In the genomic region with DNA sequence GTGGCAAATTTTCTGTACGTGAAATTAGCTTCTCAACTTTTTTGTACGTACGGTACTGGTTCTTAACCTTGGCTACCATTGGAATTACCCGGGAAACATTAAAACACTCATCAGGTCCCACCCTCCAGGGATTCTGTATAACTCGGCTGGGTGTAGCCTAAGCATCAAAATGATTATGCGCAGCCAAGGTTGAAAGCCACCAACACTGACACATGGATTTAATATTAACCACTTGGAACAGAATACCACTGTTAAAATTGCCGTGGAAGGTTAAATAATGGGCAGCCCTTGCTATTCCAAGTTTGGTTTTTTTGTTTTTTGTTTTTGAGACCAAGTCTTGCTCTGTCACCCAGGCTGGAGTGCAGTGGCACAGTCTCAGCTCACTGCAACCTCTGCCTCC, we compare ENCODE assay signal across 20 cellular contexts. TPM values are rescaled to one million over a fixed set of nuclear protein-coding genes. Genes with fewer than 3 reads are reported as not detected.
DNase-seq lines count a peak whose midpoint lies in the region; ATAC-seq and TF ChIP-seq lines count a peak whose summit lies in the region.
"Had no signal": no experiment of that assay in that cellular context is flagged by ENCODE, and none has a peak within 500 bp of the region (broad histone marks: within the 10 kb centered on the region; RNA-seq: fewer than 3 reads in every experiment).

No MANE protein-coding gene starts in this region.

- H3K27me3 ChIP-seq in SK-N-SH (ENCODE audit: insufficient read depth) (no peaks in the 10 kb centered on the region), Panc1 (ENCODE audit: control insufficient read depth, insufficient read depth, low read length) (no peaks in the 10 kb centered on the region), neutrophil (no peaks in the 10 kb centered on the region), Karpas-422 (ENCODE audit: low read length) (no peaks in the 10 kb centered on the region)
- H3K27me3 ChIP-seq: sigmoid colon had no signal

- H3K36me3 ChIP-seq in SK-N-SH (replicated peaks in 1 of 2; ENCODE audit: control insufficient read depth in 1 of 2, insufficient read depth in 2 of 2, low read length in 1 of 2) (peaks cover 35 to 49% of the 10 kb centered on the region in 2 experiments), Panc1 (ENCODE audit: control insufficient read depth, insufficient read depth, low read length) (peaks cover 23% of the 10 kb centered on the region), neutrophil (peaks cover 42% of the 10 kb centered on the region), Karpas-422 (ENCODE audit: insufficient read depth, low read length) (peaks cover 16% of the 10 kb centered on the region; the same call in 1 of the 2 replicates)

- H3K9ac ChIP-seq in SK-N-SH (no peak overlapping the region), Karpas-422 (ENCODE audit: low read length) (no peak overlapping the region)
- H3K9ac ChIP-seq: parathyroid adenoma had no signal

- H3K4me3 ChIP-seq in SK-N-SH (ENCODE audit: low read depth in 2 of 2, low read length in 1 of 2) (no peak overlapping the region), Panc1 (ENCODE audit: low read depth in 2 of 2, low read length in 2 of 2) (no peak overlapping the region), fibroblast of the aortic adventitia (ENCODE audit: low read depth, low read length) (no peak overlapping the region), neutrophil (ENCODE audit: low read depth in 1 of 2, low read length in 1 of 2) (no peak overlapping the region), Karpas-422 (ENCODE audit: low read length) (no peak overlapping the region)
- H3K4me3 ChIP-seq: sigmoid colon had no signal

- intact Hi-C loops in Panc1 (cut with micrococcal nuclease; ENCODE audit: unreplicated experiment) = no loop called here

- in situ Hi-C loops in Panc1 (cut with HindIII; ENCODE audit: low pct_unique_long_range_greater_than_20kb, low sequenced_read_pairs) = no loop called here

- no peak overlapping the region for H2AFZ ChIP-seq in SK-N-SH (ENCODE audit: low read depth)
- H2AFZ ChIP-seq in Karpas-422 (ENCODE audit: low read length) = no peak overlapping the region
- H2AFZ ChIP-seq: parathyroid adenoma had no signal

- no peak for TF ChIP-seq EP300 in SK-N-SH (IDR thresholded peaks at IDR 0.05; ENCODE audit: borderline replicate concordance in 1 of 2, low read depth in 1 of 2, low read length in 1 of 2)

- TF ChIP-seq CTCF in SK-N-SH (IDR thresholded peaks at IDR 0.05) (no peak), Panc1 (IDR thresholded peaks at IDR 0.05) (no peak), fibroblast of the aortic adventitia (IDR thresholded peaks at IDR 0.05; ENCODE audit: insufficient read depth, low read length) (no peak), neutrophil (IDR thresholded peaks at IDR 0.05) (no peak)

- TF ChIP-seq RAD21 in SK-N-SH (IDR thresholded peaks at IDR 0.05; ENCODE audit: low read length) = no peak

- 82% methylated on average over 7 of the region's 7 CpGs for WGBS in SK-N-SH (ENCODE audit: low lambda C conversion rate)

- POLR2A ChIA-PET in SK-N-SH (lab: Yijun Ruan, JAX) (no interaction called here), Panc1 (lab: Charles Lee) (no interaction called here)

- H3F3A ChIP-seq in SK-N-SH (replicated peaks; ENCODE audit: insufficient read depth) = peaks cover 79% of the 10 kb centered on the region

- H3K4me2 ChIP-seq in SK-N-SH (no peak overlapping the region), Karpas-422 (ENCODE audit: low read depth, low read length, poor library complexity, severe bottlenecking) (no peak overlapping the region)

- H3K79me2 ChIP-seq in SK-N-SH (ENCODE audit: insufficient read depth) = 0 out of 2 replicates have a peak, but pooled peaks cover under 1% of the 10 kb centered on the region
- H3K79me2 ChIP-seq in Karpas-422 (ENCODE audit: low read length) = no peaks in the 10 kb centered on the region
- H3K79me2 ChIP-seq: parathyroid adenoma had no signal

- CTCF ChIA-PET in SK-N-SH (lab: Yijun Ruan, JAX) = interaction anchor here (2.0 to 3.0 kb wide), 2 partner anchors 8 to 14 kb away, joined by 5 to 11 read pairs; no protein-coding TSS in a partner anchor
- CTCF ChIA-PET in Panc1 (lab: Charles Lee) = no interaction called here

- H3K9me3 ChIP-seq in SK-N-SH (no peaks in the 10 kb centered on the region), Panc1 (ENCODE audit: control insufficient read depth, insufficient read depth, low read depth, low read length) (no peaks in the 10 kb centered on the region), neutrophil (no peaks in the 10 kb centered on the region), Karpas-422 (ENCODE audit: low read length) (no peaks in the 10 kb centered on the region)
- H3K9me3 ChIP-seq: sigmoid colon had no signal

- peak overlapping the region; percentile 2 to 23; a peak in 2 of 4 replicates for H3K27ac ChIP-seq in SK-N-SH (ENCODE audit: low read depth in 2 of 2, low read length in 1 of 2)
- peak overlapping the region; percentile 8; the same call in 1 of the 2 replicates for H3K27ac ChIP-seq in Panc1 (ENCODE audit: low read length)
- H3K27ac ChIP-seq in neutrophil = peak overlapping the region; percentile 64
- H3K27ac ChIP-seq in Karpas-422 (ENCODE audit: low read length) = no peak overlapping the region
- H3K27ac ChIP-seq: HL-60, parathyroid adenoma had no signal

- BruUV-seq in Panc1 (replicated peaks; lab: Mats Ljungman, UMichigan) = no TSS peak

- no peaks in the 10 kb centered on the region for H4K20me1 ChIP-seq in SK-N-SH (ENCODE audit: insufficient read depth)
- peaks cover 6% of the 10 kb centered on the region; the same call in 1 of the 2 replicates for H4K20me1 ChIP-seq in Karpas-422 (ENCODE audit: insufficient read depth, low read depth, low read length)

- H3K9me2 ChIP-seq in SK-N-SH (no peaks in the 10 kb centered on the region), Karpas-422 (replicated peaks; ENCODE audit: insufficient read depth, low read length) (no peaks in the 10 kb centered on the region)

- no peak for ATAC-seq in SK-N-SH treated with all-trans-retinoic acid at 6 μM for 48 hours
- ATAC-seq in Panc1 = no peak

- H3K4me1 ChIP-seq in SK-N-SH (ENCODE audit: control insufficient read depth in 1 of 2, insufficient read depth in 2 of 2, low read depth in 1 of 2, low read length in 1 of 2) (peaks cover 5 to 9% of the 10 kb centered on the region in 2 experiments; a peak in 2 of 4 replicates), Panc1 (ENCODE audit: control insufficient read depth, insufficient read depth, low read length) (peaks cover 23% of the 10 kb centered on the region), neutrophil (ENCODE audit: control insufficient read depth in 1 of 2, insufficient read depth in 1 of 2, low read depth in 1 of 2, low read length in 1 of 2) (peaks cover 49 to 55% of the 10 kb centered on the region in 2 experiments), Karpas-422 (ENCODE audit: low read length) (peaks cover 21% of the 10 kb centered on the region)
- H3K4me1 ChIP-seq: parathyroid adenoma had no signal

- DNase-seq in SK-N-SH (no peak), Panc1 (ENCODE audit: low read depth, low spot score) (no peak), fibroblast of the aortic adventitia (ENCODE audit: low read depth) (peak; percentile 67), Karpas-422 (no peak)
- no peak for DNase-seq in activated CD4-positive, alpha-beta T cell treated with anti-CD3 and anti-CD28 coated beads, Interleukin-2, amount 50 U/mL, for 48 hours
- no peak for DNase-seq in effector CD8-positive, alpha-beta T cell (lab: John Stamatoyannopoulos, UW)
- DNase-seq: activated naive CD8-positive, alpha-beta T cell treated with anti-CD3 and anti-CD28 coated beads, Interleukin-2, amount 10 ng/mL, durations not matched to agents 7 days and 5 days; C1 segment of cervical spinal cord; effector CD4-positive, alpha-beta T cell; EL; kidney glomerular epithelial cell; naive B cell; NCI-H510A; RPMI8226; sigmoid colon; substantia nigra had no signal

TF ChIP-seq in SK-N-SH, 30 proteins besides CTCF, POLR2A, EP300 and RAD21 (continues in another document):
- TF ChIP-seq NRF1 (IDR thresholded peaks at IDR 0.05; ENCODE audit: low read depth, low read length) = no peak
- TF ChIP-seq TEAD4 (IDR thresholded peaks at IDR 0.05; ENCODE audit: borderline replicate concordance, insufficient read depth) = no peak
- TF ChIP-seq MXI1 (IDR thresholded peaks at IDR 0.05; ENCODE audit: low read depth, low read length) = no peak
- no peak for TF ChIP-seq FOSL2 (IDR thresholded peaks at IDR 0.05; ENCODE audit: borderline replicate concordance, low read depth)
- no peak for TF ChIP-seq TAF1 (IDR thresholded peaks at IDR 0.05; ENCODE audit: borderline replicate concordance, low read depth, low read length)

TF ChIP-seq in SK-N-SH treated with all-trans-retinoic acid at 6 μM for 48 hours, 23 proteins besides CTCF, POLR2A, EP300 and RAD21 (continues in another document):
- TF ChIP-seq ARNTL (CRISPR knock-in tag; IDR thresholded peaks at IDR 0.05; ENCODE audit: borderline replicate concordance, low read depth) (no peak), ZNF565 (CRISPR knock-in tag; conservative IDR thresholded peaks at IDR 0.05; ENCODE audit: low read depth) (no peak), BACH2 (CRISPR knock-in tag; IDR thresholded peaks at IDR 0.05; ENCODE audit: borderline replicate concordance) (no peak), ZFP30 (CRISPR knock-in tag; IDR thresholded peaks at IDR 0.05) (no peak)

RNA-seq across cellular contexts. Expression of a gene that starts 17.5 kb away (rescaled TPM):
- polyA plus RNA-seq in SK-N-SH (2012; rRNA removed) = 103 and 125 TPM in 2 replicates
- polyA plus RNA-seq in SK-N-SH (2012; cell fraction: cytosol; rRNA removed) = 158 and 193 TPM in 2 replicates
- 40.3 and 72.0 TPM in 2 replicates for polyA plus RNA-seq in SK-N-SH (2012; cell fraction: nucleus; rRNA removed)
- total RNA-seq in Panc1 (2021; ENCODE audit: unreplicated experiment) (246 TPM), fibroblast of the aortic adventitia (ENCODE audit: low replicate concordance) (104 and 142 TPM in 2 replicates)
- 259 TPM for polyA plus RNA-seq in Panc1 (2012; ENCODE audit: insufficient read length)
- 65.7 and 80.4 TPM in 2 replicates for total RNA-seq in Karpas-422 (2014; rRNA removed; shearing (Covaris generic); ENCODE audit: low replicate concordance)

RNA-seq across cellular contexts. Expression of a gene that starts 33.9 kb away (rescaled TPM):
- polyA plus RNA-seq in SK-N-SH (2012; rRNA removed) = 9.8 and 12.4 TPM in 2 replicates
- polyA plus RNA-seq in SK-N-SH (2012; cell fraction: cytosol; rRNA removed) = 13.1 and 13.5 TPM in 2 replicates
- polyA plus RNA-seq in SK-N-SH (2012; cell fraction: nucleus; rRNA removed) = 5.4 and 9.7 TPM in 2 replicates
- total RNA-seq in Panc1 (2021; ENCODE audit: unreplicated experiment) (30.3 TPM), fibroblast of the aortic adventitia (ENCODE audit: low replicate concordance) (22.4 and 29.4 TPM in 2 replicates)
- 14.1 TPM for polyA plus RNA-seq in Panc1 (2012; ENCODE audit: insufficient read length)
- 12.2 and 18.4 TPM in 2 replicates for total RNA-seq in Karpas-422 (2014; rRNA removed; shearing (Covaris generic); ENCODE audit: low replicate concordance)

RNA-seq across cellular contexts. Expression of a gene that starts 41.1 kb away (rescaled TPM):
- 30.7 and 36.5 TPM in 2 replicates for polyA plus RNA-seq in SK-N-SH (2012; rRNA removed)
- 41.3 and 45.7 TPM in 2 replicates for polyA plus RNA-seq in SK-N-SH (2012; cell fraction: cytosol; rRNA removed)
- polyA plus RNA-seq in SK-N-SH (2012; cell fraction: nucleus; rRNA removed) = 25.2 and 43.6 TPM in 2 replicates
- total RNA-seq in Panc1 (2021; ENCODE audit: unreplicated experiment) (42.2 TPM), fibroblast of the aortic adventitia (ENCODE audit: low replicate concordance) (30.5 and 34.1 TPM in 2 replicates)
- 41.5 TPM for polyA plus RNA-seq in Panc1 (2012; ENCODE audit: insufficient read length)
- 41.9 and 42.6 TPM in 2 replicates for total RNA-seq in Karpas-422 (2014; rRNA removed; shearing (Covaris generic); ENCODE audit: low replicate concordance)
